ENCODE assay signal across 13 cellular contexts in genomic region chr4:27836505-27836904, GRCh38.
"Had no signal": no experiment of that assay in that cellular context is flagged by ENCODE, and none has a peak within 500 bp of the region (broad histone marks: within the 10 kb centered on the region; RNA-seq: fewer than 3 reads in every experiment).

No MANE protein-coding gene starts in this region.

- H3K4me1 ChIP-seq: foreskin keratinocyte, stomach had no signal

- H3K4me1 Mint-ChIP-seq: activated naive CD8-positive, alpha-beta T cell treated with anti-CD3 and anti-CD28 coated beads, Interleukin-2, amount 10 ng/mL, durations not matched to agents 7 days and 5 days; central memory CD8-positive, alpha-beta T cell; natural killer cell had no signal

- H3K4me3 ChIP-seq: mucosa of descending colon, stomach had no signal

- H3K27ac ChIP-seq: foreskin keratinocyte, stomach had no signal

- H3K36me3 ChIP-seq: stomach had no signal

- ATAC-seq: effector memory CD8-positive, alpha-beta T cell; foreskin keratinocyte; mucosa of descending colon; natural killer cell had no signal

- H3K9me3 Mint-ChIP-seq: dendritic cell treated with granulocyte-macrophage colony-stimulating factor and Interleukin-4, amounts not matched to agents 40 ng/mL and 50 ng/mL, for 4 days had no signal

- DNase-seq: activated CD4-positive, alpha-beta memory T cell treated with anti-CD3 and anti-CD28 coated beads for 36 hours; activated CD4-positive, CD25-positive, alpha-beta regulatory T cell treated with anti-CD3 and anti-CD28 coated beads, Interleukin-2, amount 50 U/mL, for 72 hours; activated naive CD8-positive, alpha-beta T cell treated with anti-CD3 and anti-CD28 coated beads, Interleukin-2, amount 10 ng/mL, durations not matched to agents 7 days and 5 days; activated T-cell treated with anti-CD3 and anti-CD28 coated beads, Interleukin-2, amount 50 U/mL, for 48 hours; effector memory CD8-positive, alpha-beta T cell; mucosa of descending colon; natural killer cell; stimulated activated CD4-positive, alpha-beta T cell treated with anti-CD3 and anti-CD28 coated beads, Interleukin-4, amount 100 ng/mL, for 4 hours; stomach had no signal

- H3K27me3 Mint-ChIP-seq: activated CD4-positive, alpha-beta memory T cell treated with anti-CD3 and anti-CD28 coated beads for 36 hours; activated naive CD8-positive, alpha-beta T cell treated with anti-CD3 and anti-CD28 coated beads, Interleukin-2, amount 10 ng/mL, durations not matched to agents 7 days and 5 days; central memory CD8-positive, alpha-beta T cell; dendritic cell treated with granulocyte-macrophage colony-stimulating factor and Interleukin-4, amounts not matched to agents 40 ng/mL and 50 ng/mL, for 4 days; effector memory CD8-positive, alpha-beta T cell had no signal

- H3K27ac Mint-ChIP-seq: activated CD4-positive, alpha-beta memory T cell treated with anti-CD3 and anti-CD28 coated beads for 36 hours; activated naive CD8-positive, alpha-beta T cell treated with anti-CD3 and anti-CD28 coated beads, Interleukin-2, amount 10 ng/mL, durations not matched to agents 7 days and 5 days; dendritic cell treated with granulocyte-macrophage colony-stimulating factor and Interleukin-4, amounts not matched to agents 40 ng/mL and 50 ng/mL, for 4 days; effector memory CD8-positive, alpha-beta T cell; natural killer cell; T-helper 2 cell treated with Interferon-gamma antibody and Interleukin-4, amounts not matched to agents 5 μg/mL and 100 μg/mL, for 36 hours had no signal

- H3K4me3 Mint-ChIP-seq: activated CD4-positive, alpha-beta memory T cell treated with anti-CD3 and anti-CD28 coated beads for 36 hours; activated naive CD8-positive, alpha-beta T cell treated with anti-CD3 and anti-CD28 coated beads, Interleukin-2, amount 10 ng/mL, durations not matched to agents 7 days and 5 days; central memory CD8-positive, alpha-beta T cell; dendritic cell treated with granulocyte-macrophage colony-stimulating factor and Interleukin-4, amounts not matched to agents 40 ng/mL and 50 ng/mL, for 4 days; effector memory CD8-positive, alpha-beta T cell; natural killer cell; T-helper 2 cell treated with Interferon-gamma antibody and Interleukin-4, amounts not matched to agents 5 μg/mL and 100 μg/mL, for 36 hours had no signal

- H3K27me3 ChIP-seq: foreskin keratinocyte, stomach had no signal

- H3K36me3 Mint-ChIP-seq: activated CD4-positive, alpha-beta memory T cell treated with anti-CD3 and anti-CD28 coated beads for 36 hours; activated naive CD8-positive, alpha-beta T cell treated with anti-CD3 and anti-CD28 coated beads, Interleukin-2, amount 10 ng/mL, durations not matched to agents 7 days and 5 days; natural killer cell had no signal
